ENCODE assay signal across 18 cellular contexts in genomic region chr15:87267798-87268197, GRCh38.
DNase-seq lines count a peak whose midpoint lies in the region; ATAC-seq and TF ChIP-seq lines count a peak whose summit lies in the region.
"Had no signal": no experiment of that assay in that cellular context is flagged by ENCODE, and none has a peak within 500 bp of the region (broad histone marks: within the 10 kb centered on the region; RNA-seq: fewer than 3 reads in every experiment).

No MANE protein-coding gene starts in this region.

- H3K27ac Mint-ChIP-seq in MCF 10A (ENCODE audit: low read depth, unreplicated experiment) = peak overlapping the region; percentile 74
- H3K27ac Mint-ChIP-seq in activated naive CD4-positive, alpha-beta T cell treated with anti-CD3 and anti-CD28 coated beads, Interleukin-2, amount 50 U/mL, for 72 hours = no peak overlapping the region
- no peak overlapping the region for H3K27ac Mint-ChIP-seq in activated T-helper 1 cell treated with anti-CD3 and anti-CD28 coated beads, Interleukin-12 subunit alpha, Interleukin-12 subunit beta, Interleukin-2, Interleukin-4 antibody, amounts not matched to agents 30 ng/mL and 10 ng/mL and 1 ng/mL, durations not matched to agents 14 hours and 24 hours and 36 hours
- H3K27ac Mint-ChIP-seq: activated naive CD4-positive, alpha-beta T cell treated with anti-CD3 and anti-CD28 coated beads, Interleukin-2, amount 10 ng/mL, durations not matched to agents 7 days and 5 days; nephron; stimulated activated effector memory CD8-positive, alpha-beta T cell treated with anti-CD3 and anti-CD28 coated beads, Interleukin-12 subunit alpha, Interleukin-12 subunit beta, amount 100 ng/mL, for 72 hours had no signal

- H3K9me3 Mint-ChIP-seq in MCF 10A (ENCODE audit: unreplicated experiment) = peaks cover 2% of the 10 kb centered on the region
- peaks cover 1 to 4% of the 10 kb centered on the region in 2 donors for H3K9me3 Mint-ChIP-seq in activated naive CD4-positive, alpha-beta T cell treated with anti-CD3 and anti-CD28 coated beads, Interleukin-2, amount 50 U/mL, for 72 hours
- peaks cover 10% of the 10 kb centered on the region for H3K9me3 Mint-ChIP-seq in activated T-helper 1 cell treated with anti-CD3 and anti-CD28 coated beads, Interleukin-12 subunit alpha, Interleukin-12 subunit beta, Interleukin-2, Interleukin-4 antibody, amounts not matched to agents 30 ng/mL and 10 ng/mL and 1 ng/mL, durations not matched to agents 14 hours and 24 hours and 36 hours
- H3K9me3 Mint-ChIP-seq: activated naive CD4-positive, alpha-beta T cell treated with anti-CD3 and anti-CD28 coated beads, Interleukin-2, amount 10 ng/mL, durations not matched to agents 7 days and 5 days had no signal

- no peaks in the 10 kb centered on the region for H3K4me1 ChIP-seq in breast epithelium
- H3K4me1 ChIP-seq: Peyer's patch, right atrium auricular region had no signal

- H3K27me3 ChIP-seq in breast epithelium = no peaks in the 10 kb centered on the region
- H3K27me3 ChIP-seq: Peyer's patch, right atrium auricular region had no signal

- no peak for ATAC-seq in activated naive CD4-positive, alpha-beta T cell treated with anti-CD3 and anti-CD28 coated beads, Interleukin-2, amount 50 U/mL, for 72 hours
- ATAC-seq: stimulated activated effector memory CD8-positive, alpha-beta T cell treated with anti-CD3 and anti-CD28 coated beads, Interleukin-12 subunit alpha, Interleukin-12 subunit beta, amount 100 ng/mL, for 72 hours had no signal

- no peaks in the 10 kb centered on the region for H3K36me3 ChIP-seq in breast epithelium
- H3K36me3 ChIP-seq: Peyer's patch, right atrium auricular region had no signal

- CTCF ChIA-PET in MCF 10A (lab: Yijun Ruan, JAX) = no interaction called here

- no peaks in the 10 kb centered on the region for H3K27me3 Mint-ChIP-seq in MCF 10A (ENCODE audit: insufficient read depth, unreplicated experiment)
- H3K27me3 Mint-ChIP-seq in activated T-helper 1 cell treated with anti-CD3 and anti-CD28 coated beads, Interleukin-12 subunit alpha, Interleukin-12 subunit beta, Interleukin-2, Interleukin-4 antibody, amounts not matched to agents 30 ng/mL and 10 ng/mL and 1 ng/mL, durations not matched to agents 14 hours and 24 hours and 36 hours (ENCODE audit: insufficient read depth) = no peaks in the 10 kb centered on the region
- H3K27me3 Mint-ChIP-seq: activated naive CD4-positive, alpha-beta T cell treated with anti-CD3 and anti-CD28 coated beads, Interleukin-2, amount 10 ng/mL, durations not matched to agents 7 days and 5 days had no signal

- BruUV-seq in MCF 10A (replicated peaks; lab: Mats Ljungman, UMichigan) = no TSS peak

- intact Hi-C loops in MCF 10A (cut with micrococcal nuclease) = loop anchor here (5.0 to 10.0 kb wide), 4 partner anchors 60 to 233 kb away; no protein-coding TSS in a partner anchor
- intact Hi-C loops in breast epithelium (cut with DNase I; ENCODE audit: low total_unique reads) = no loop called here
- intact Hi-C loops in activated T-helper 1 cell treated with anti-CD3 and anti-CD28 coated beads, Interleukin-12 subunit alpha, Interleukin-12 subunit beta, Interleukin-2, Interleukin-4 antibody, amounts not matched to agents 30 ng/mL and 10 ng/mL and 1 ng/mL, durations not matched to agents 14 hours and 24 hours and 36 hours (cut with micrococcal nuclease) = no loop called here

- no peak for TF ChIP-seq POLR2A in breast epithelium (IDR thresholded peaks at IDR 0.05)

- peaks cover 22% of the 10 kb centered on the region for H3K4me1 Mint-ChIP-seq in MCF 10A (ENCODE audit: insufficient read depth, unreplicated experiment)
- H3K4me1 Mint-ChIP-seq in activated T-helper 1 cell treated with anti-CD3 and anti-CD28 coated beads, Interleukin-12 subunit alpha, Interleukin-12 subunit beta, Interleukin-2, Interleukin-4 antibody, amounts not matched to agents 30 ng/mL and 10 ng/mL and 1 ng/mL, durations not matched to agents 14 hours and 24 hours and 36 hours (ENCODE audit: low read depth) = no peaks in the 10 kb centered on the region
- H3K4me1 Mint-ChIP-seq: activated naive CD4-positive, alpha-beta T cell treated with anti-CD3 and anti-CD28 coated beads, Interleukin-2, amount 10 ng/mL, durations not matched to agents 7 days and 5 days; nephron; stimulated activated effector memory CD8-positive, alpha-beta T cell treated with anti-CD3 and anti-CD28 coated beads, Interleukin-12 subunit alpha, Interleukin-12 subunit beta, amount 100 ng/mL, for 72 hours had no signal

- DNase-seq in MCF 10A (ENCODE audit: unreplicated experiment) (peak; percentile 69), breast epithelium (ENCODE audit: low spot score in 2 of 2) (no peak), T1000 (lab: John Stamatoyannopoulos, UW) (peak; percentile 9), fibroblast of the conjunctiva (ENCODE audit: low read depth) (peak; percentile 6), SHP77 (lab: John Stamatoyannopoulos, UW) (no peak)
- no peak for DNase-seq in activated naive CD4-positive, alpha-beta T cell treated with anti-CD3 and anti-CD28 coated beads, Interleukin-2, amount 50 U/mL, for 72 hours (ENCODE audit: low spot score in 2 of 2)
- DNase-seq in activated T-helper 1 cell treated with anti-CD3 and anti-CD28 coated beads, Interleukin-12 subunit alpha, Interleukin-12 subunit beta, Interleukin-2, Interleukin-4 antibody, amounts not matched to agents 30 ng/mL and 10 ng/mL and 1 ng/mL, durations not matched to agents 14 hours and 24 hours and 36 hours (ENCODE audit: low spot score) = no peak
- DNase-seq in activated naive CD4-positive, alpha-beta T cell treated with Interleukin-2 at 50 U/mL for 16 hours = no peak
- DNase-seq: activated CD4-positive, CD25-positive, alpha-beta regulatory T cell treated with anti-CD3 and anti-CD28 coated beads, Interleukin-2, amount 50 U/mL, for 72 hours; activated CD8-positive, alpha-beta memory T cell treated with anti-CD3 and anti-CD28 coated beads, Interleukin-2, amount 50 U/mL, for 4 hours; activated naive CD4-positive, alpha-beta T cell treated with anti-CD3 and anti-CD28 coated beads, Interleukin-2, amount 10 ng/mL, durations not matched to agents 7 days and 5 days; cerebellar nuclear complex; NCI-H510A; Peyer's patch had no signal

- no peak overlapping the region for H3K4me3 Mint-ChIP-seq in MCF 10A (ENCODE audit: unreplicated experiment)
- H3K4me3 Mint-ChIP-seq in activated T-helper 1 cell treated with anti-CD3 and anti-CD28 coated beads, Interleukin-12 subunit alpha, Interleukin-12 subunit beta, Interleukin-2, Interleukin-4 antibody, amounts not matched to agents 30 ng/mL and 10 ng/mL and 1 ng/mL, durations not matched to agents 14 hours and 24 hours and 36 hours = no peak overlapping the region
- H3K4me3 Mint-ChIP-seq: activated naive CD4-positive, alpha-beta T cell treated with anti-CD3 and anti-CD28 coated beads, Interleukin-2, amount 10 ng/mL, durations not matched to agents 7 days and 5 days; nephron; stimulated activated effector memory CD8-positive, alpha-beta T cell treated with anti-CD3 and anti-CD28 coated beads, Interleukin-12 subunit alpha, Interleukin-12 subunit beta, amount 100 ng/mL, for 72 hours had no signal

- no peak overlapping the region for H3K4me3 ChIP-seq in breast epithelium
- H3K4me3 ChIP-seq: Peyer's patch, right atrium auricular region had no signal

- no peaks in the 10 kb centered on the region for H3K9me3 ChIP-seq in breast epithelium
- H3K9me3 ChIP-seq: Peyer's patch, right atrium auricular region had no signal

- H3K27ac ChIP-seq in breast epithelium = no peak overlapping the region
- H3K27ac ChIP-seq: 22Rv1, Peyer's patch, right atrium auricular region had no signal

- POLR2A ChIA-PET in MCF 10A (lab: Yijun Ruan, JAX) = interaction anchor here (0.7 kb wide), 1 partner anchor 31 kb away, joined by 3 read pairs; no protein-coding TSS in a partner anchor

- H3K36me3 Mint-ChIP-seq in MCF 10A (ENCODE audit: insufficient read depth, unreplicated experiment) = no peaks in the 10 kb centered on the region
- peaks cover 0 to 5% of the 10 kb centered on the region in 2 donors for H3K36me3 Mint-ChIP-seq in activated naive CD4-positive, alpha-beta T cell treated with anti-CD3 and anti-CD28 coated beads, Interleukin-2, amount 50 U/mL, for 72 hours
- H3K36me3 Mint-ChIP-seq in activated T-helper 1 cell treated with anti-CD3 and anti-CD28 coated beads, Interleukin-12 subunit alpha, Interleukin-12 subunit beta, Interleukin-2, Interleukin-4 antibody, amounts not matched to agents 30 ng/mL and 10 ng/mL and 1 ng/mL, durations not matched to agents 14 hours and 24 hours and 36 hours (ENCODE audit: low read depth) = no peaks in the 10 kb centered on the region
- H3K36me3 Mint-ChIP-seq: activated naive CD4-positive, alpha-beta T cell treated with anti-CD3 and anti-CD28 coated beads, Interleukin-2, amount 10 ng/mL, durations not matched to agents 7 days and 5 days; stimulated activated effector memory CD8-positive, alpha-beta T cell treated with anti-CD3 and anti-CD28 coated beads, Interleukin-12 subunit alpha, Interleukin-12 subunit beta, amount 100 ng/mL, for 72 hours had no signal

- TF ChIP-seq CTCF in MCF 10A (IDR thresholded peaks at IDR 0.05; ENCODE audit: unreplicated experiment) (no peak), breast epithelium (IDR thresholded peaks at IDR 0.05) (no peak)

Comparison
In these comparisons a context has a peak if more than half of its experiments do, and no peak if none do; other contexts are left out.
1. DNase-seq: peak in MCF 10A (single experiment), T1000 (single experiment) and fibroblast of the conjunctiva (single experiment); none in breast epithelium (0 of 2), activated naive CD4-positive, alpha-beta T cell treated with anti-CD3 and anti-CD28 coated beads, Interleukin-2, amount 50 U/mL, for 72 hours (0 of 2), SHP77 (0 of 2), activated T-helper 1 cell treated with anti-CD3 and anti-CD28 coated beads, Interleukin-12 subunit alpha, Interleukin-12 subunit beta, Interleukin-2, Interleukin-4 antibody, amounts not matched to agents 30 ng/mL and 10 ng/mL and 1 ng/mL, durations not matched to agents 14 hours and 24 hours and 36 hours (single experiment) and activated naive CD4-positive, alpha-beta T cell treated with Interleukin-2 at 50 U/mL for 16 hours (single experiment).